9 cellular contexts compared by ENCODE assay signal in the genomic region with DNA sequence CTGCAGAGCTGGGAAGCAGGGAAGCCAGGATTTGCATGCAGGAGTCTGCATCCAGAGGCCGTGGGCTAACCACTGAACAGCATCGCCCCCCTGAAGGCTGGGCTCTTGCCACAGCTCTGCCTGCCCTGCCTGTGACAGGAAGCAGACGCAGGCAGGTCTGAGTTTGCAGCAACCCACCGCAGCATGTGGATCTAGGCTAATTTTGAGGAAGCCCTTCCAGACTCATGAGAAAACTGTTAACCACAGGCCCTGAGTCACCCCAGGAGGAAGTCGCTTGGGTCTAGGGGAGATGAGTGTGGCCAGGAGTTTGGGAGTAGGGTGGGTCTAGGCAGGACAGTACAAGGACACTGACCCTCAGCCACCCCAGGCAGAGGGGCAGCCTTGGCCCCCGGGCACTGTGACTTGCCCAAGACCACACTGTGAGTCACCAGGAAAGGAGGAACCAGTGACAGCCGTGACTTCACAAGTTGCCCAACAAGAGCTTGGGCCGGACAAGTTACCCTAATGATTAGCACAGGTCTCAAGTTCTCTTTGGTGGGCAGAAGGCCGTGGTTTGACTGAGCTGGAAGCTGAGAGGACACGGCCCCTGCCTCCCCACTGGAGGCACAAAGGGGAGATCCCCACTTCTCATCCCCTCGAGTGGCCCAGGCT. TPM values are rescaled to one million over a fixed set of nuclear protein-coding genes. Genes with fewer than 3 reads are reported as not detected.
A peak's percentile ranks its signal among the peaks of the same experiment; 100 is the strongest.
DNase-seq lines count a peak whose midpoint lies in the region; ATAC-seq and TF ChIP-seq lines count a peak whose summit lies in the region.
"Had no signal": no experiment of that assay in that cellular context is flagged by ENCODE, and none has a peak within 500 bp of the region (broad histone marks: within the 10 kb centered on the region; RNA-seq: fewer than 3 reads in every experiment).

No MANE protein-coding gene starts in this region.

- H3K4me3 ChIP-seq in PC-9 = peak overlapping the region; percentile 40; the same call in 1 of the 2 replicates
- H3K4me3 ChIP-seq in gastroesophageal sphincter = peak overlapping the region in 1 of 2 donors; percentile 44
- peak overlapping the region; percentile 51 for H3K4me3 ChIP-seq in rectal smooth muscle tissue (ENCODE audit: low read length)
- H3K4me3 ChIP-seq: SK-N-MC had no signal

- peaks cover 3% of the 10 kb centered on the region; the same call in 1 of the 2 replicates for H3K36me3 Mint-ChIP-seq in WTC11

- H3K27me3 ChIP-seq in PC-9 (ENCODE audit: insufficient read depth, low read depth) (no peaks in the 10 kb centered on the region), gastroesophageal sphincter (peaks cover 13% of the 10 kb centered on the region), rectal smooth muscle tissue (ENCODE audit: control insufficient read depth, insufficient read depth, low read length) (no peaks in the 10 kb centered on the region)

- peak overlapping the region; percentile 69 for H3K4me2 ChIP-seq in PC-9

- peaks cover 36% of the 10 kb centered on the region for H3F3A ChIP-seq in PC-9 (ENCODE audit: insufficient read depth, low read depth)

- BruUV-seq in PC-9 (replicated peaks; lab: Mats Ljungman, UMichigan) = no TSS peak

- CTCF ChIA-PET in PC-9 (lab: Charles Lee) (no interaction called here), WTC11 (lab: Charles Lee) (interaction anchor here (0.7 to 3.7 kb wide), 4 partner anchors 23 to 38 kb away, joined by 3 to 14 read pairs (median 4); partner anchors contain the start of gene MATN1)

- no peak overlapping the region for H3K9ac ChIP-seq in rectal smooth muscle tissue (ENCODE audit: low read length)

- no peaks in the 10 kb centered on the region for H4K20me1 ChIP-seq in PC-9 (ENCODE audit: insufficient read depth)

- H3K27ac ChIP-seq in PC-9 (peak overlapping the region; percentile 75), gastroesophageal sphincter (peak overlapping the region in 3 of 4 donors; percentile 58 to 75 (median 67)), rectal smooth muscle tissue (ENCODE audit: low read depth, low read length) (peak overlapping the region; percentile 54)
- H3K27ac ChIP-seq: SK-N-MC had no signal

- H3K9me3 ChIP-seq in PC-9 (ENCODE audit: insufficient read depth, low read depth) (no peaks in the 10 kb centered on the region), gastroesophageal sphincter (no peaks in the 10 kb centered on the region)

- DNase-seq in GM03348 (ENCODE audit: low spot score) (peak; percentile 90), PC-9 (peak; percentile 84 to 93), DMS53 (lab: John Stamatoyannopoulos, UW) (no peak), WTC11 (ENCODE audit: low spot score) (no peak), NCI-H187 (lab: John Stamatoyannopoulos, UW) (no peak)
- peak; percentile 51 for DNase-seq in activated T-helper 9 cell treated with anti-CD3 and anti-CD28 coated beads, Interleukin-2, amount 50 U/mL, for 16 hours (ENCODE audit: low read depth)

- peaks cover 65% of the 10 kb centered on the region for H3K4me1 ChIP-seq in PC-9 (replicated peaks; ENCODE audit: insufficient read depth)
- peaks cover 0 to 18% (median 0%) of the 10 kb centered on the region in 3 donors for H3K4me1 ChIP-seq in gastroesophageal sphincter
- H3K4me1 ChIP-seq in rectal smooth muscle tissue (ENCODE audit: control insufficient read depth, insufficient read depth, low read length) = no peaks in the 10 kb centered on the region

- H3K36me3 ChIP-seq in PC-9 (ENCODE audit: low read depth) = no peaks in the 10 kb centered on the region
- no peaks in the 10 kb centered on the region for H3K36me3 ChIP-seq in gastroesophageal sphincter
- H3K36me3 ChIP-seq in rectal smooth muscle tissue (ENCODE audit: control insufficient read depth, insufficient read depth, low read length) = no peaks in the 10 kb centered on the region

- H3K4me3 Mint-ChIP-seq in WTC11 = no peak overlapping the region

- no peak for TF ChIP-seq CTCF in PC-9 (conservative IDR thresholded peaks at IDR 0.05)
- no peak for TF ChIP-seq CTCF in gastroesophageal sphincter (IDR thresholded peaks at IDR 0.05)
- no peak for TF ChIP-seq CTCF in WTC11 (IDR thresholded peaks at IDR 0.05)

- TF ChIP-seq POLR2A in gastroesophageal sphincter (IDR thresholded peaks at IDR 0.05) = peak; percentile 48 to 53

- WGBS in gastroesophageal sphincter (ENCODE audit: low coverage in 1 of 2), 2 donors = 73% methylated on average over 2 of the region's 11 CpGs; no CpG with 5 or more reads in 1 of the 2 donors

- H3K9me3 Mint-ChIP-seq in WTC11 = peaks cover 9% of the 10 kb centered on the region; the same call in 1 of the 2 replicates

- POLR2A ChIA-PET in PC-9 (lab: Charles Lee; ENCODE audit: unreplicated experiment) = interaction anchor here (0.5 to 0.7 kb wide), 3 partner anchors 8 to 14 kb away, joined by 3 to 8 read pairs (median 4); no protein-coding TSS in a partner anchor
- POLR2A ChIA-PET in WTC11 (lab: Charles Lee) = no interaction called here

- no peak overlapping the region for H3K27ac Mint-ChIP-seq in WTC11

- H3K79me2 ChIP-seq in PC-9 (ENCODE audit: low read depth) = no peaks in the 10 kb centered on the region

- ATAC-seq in gastroesophageal sphincter (peak; percentile 79), WTC11 (no peak; the same call in 1 of the 2 replicates)

- TF ChIP-seq EP300 in gastroesophageal sphincter (IDR thresholded peaks at IDR 0.05) = no peak

- H3K27me3 Mint-ChIP-seq in WTC11 (ENCODE audit: low read depth) = no peaks in the 10 kb centered on the region

- intact Hi-C loops in PC-9 (cut with micrococcal nuclease; ENCODE audit: unreplicated experiment) = loop anchor here (2.0 kb wide), 1 partner anchor 38 kb away; no protein-coding TSS in a partner anchor

- H2AFZ ChIP-seq in PC-9 = peak overlapping the region; percentile 77

- peaks cover 27% of the 10 kb centered on the region for H3K4me1 Mint-ChIP-seq in WTC11

- H3K9me2 ChIP-seq in PC-9 (ENCODE audit: insufficient read depth) = no peaks in the 10 kb centered on the region

TF ChIP-seq in WTC11, 78 proteins besides CTCF, POLR2A, EP300 and RAD21 (continues in another document):
- TF ChIP-seq ZNF423 (CRISPR knock-in tag; IDR thresholded peaks at IDR 0.05) (no peak), TCF7 (CRISPR knock-in tag; IDR thresholded peaks at IDR 0.05; ENCODE audit: low read depth) (no peak), SP1 (CRISPR knock-in tag; conservative IDR thresholded peaks at IDR 0.05) (no peak), JUN (CRISPR knock-in tag; IDR thresholded peaks at IDR 0.05) (no peak)
- TF ChIP-seq, protein P1, sequence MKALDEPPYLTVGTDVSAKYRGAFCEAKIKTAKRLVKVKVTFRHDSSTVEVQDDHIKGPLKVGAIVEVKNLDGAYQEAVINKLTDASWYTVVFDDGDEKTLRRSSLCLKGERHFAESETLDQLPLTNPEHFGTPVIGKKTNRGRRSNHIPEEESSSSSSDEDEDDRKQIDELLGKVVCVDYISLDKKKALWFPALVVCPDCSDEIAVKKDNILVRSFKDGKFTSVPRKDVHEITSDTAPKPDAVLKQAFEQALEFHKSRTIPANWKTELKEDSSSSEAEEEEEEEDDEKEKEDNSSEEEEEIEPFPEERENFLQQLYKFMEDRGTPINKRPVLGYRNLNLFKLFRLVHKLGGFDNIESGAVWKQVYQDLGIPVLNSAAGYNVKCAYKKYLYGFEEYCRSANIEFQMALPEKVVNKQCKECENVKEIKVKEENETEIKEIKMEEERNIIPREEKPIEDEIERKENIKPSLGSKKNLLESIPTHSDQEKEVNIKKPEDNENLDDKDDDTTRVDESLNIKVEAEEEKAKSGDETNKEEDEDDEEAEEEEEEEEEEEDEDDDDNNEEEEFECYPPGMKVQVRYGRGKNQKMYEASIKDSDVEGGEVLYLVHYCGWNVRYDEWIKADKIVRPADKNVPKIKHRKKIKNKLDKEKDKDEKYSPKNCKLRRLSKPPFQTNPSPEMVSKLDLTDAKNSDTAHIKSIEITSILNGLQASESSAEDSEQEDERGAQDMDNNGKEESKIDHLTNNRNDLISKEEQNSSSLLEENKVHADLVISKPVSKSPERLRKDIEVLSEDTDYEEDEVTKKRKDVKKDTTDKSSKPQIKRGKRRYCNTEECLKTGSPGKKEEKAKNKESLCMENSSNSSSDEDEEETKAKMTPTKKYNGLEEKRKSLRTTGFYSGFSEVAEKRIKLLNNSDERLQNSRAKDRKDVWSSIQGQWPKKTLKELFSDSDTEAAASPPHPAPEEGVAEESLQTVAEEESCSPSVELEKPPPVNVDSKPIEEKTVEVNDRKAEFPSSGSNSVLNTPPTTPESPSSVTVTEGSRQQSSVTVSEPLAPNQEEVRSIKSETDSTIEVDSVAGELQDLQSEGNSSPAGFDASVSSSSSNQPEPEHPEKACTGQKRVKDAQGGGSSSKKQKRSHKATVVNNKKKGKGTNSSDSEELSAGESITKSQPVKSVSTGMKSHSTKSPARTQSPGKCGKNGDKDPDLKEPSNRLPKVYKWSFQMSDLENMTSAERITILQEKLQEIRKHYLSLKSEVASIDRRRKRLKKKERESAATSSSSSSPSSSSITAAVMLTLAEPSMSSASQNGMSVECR (CRISPR knock-in tag; IDR thresholded peaks at IDR 0.05; ENCODE audit: borderline replicate concordance) = no peak
- TF ChIP-seq, protein P2, sequence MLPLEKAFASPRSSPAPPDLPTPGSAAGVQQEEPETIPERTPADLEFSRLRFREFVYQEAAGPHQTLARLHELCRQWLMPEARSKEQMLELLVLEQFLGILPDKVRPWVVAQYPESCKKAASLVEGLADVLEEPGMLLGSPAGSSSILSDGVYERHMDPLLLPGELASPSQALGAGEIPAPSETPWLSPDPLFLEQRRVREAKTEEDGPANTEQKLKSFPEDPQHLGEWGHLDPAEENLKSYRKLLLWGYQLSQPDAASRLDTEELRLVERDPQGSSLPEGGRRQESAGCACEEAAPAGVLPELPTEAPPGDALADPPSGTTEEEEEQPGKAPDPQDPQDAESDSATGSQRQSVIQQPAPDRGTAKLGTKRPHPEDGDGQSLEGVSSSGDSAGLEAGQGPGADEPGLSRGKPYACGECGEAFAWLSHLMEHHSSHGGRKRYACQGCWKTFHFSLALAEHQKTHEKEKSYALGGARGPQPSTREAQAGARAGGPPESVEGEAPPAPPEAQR (CRISPR knock-in tag; IDR thresholded peaks at IDR 0.05) = no peak
- TF ChIP-seq, protein P3, sequence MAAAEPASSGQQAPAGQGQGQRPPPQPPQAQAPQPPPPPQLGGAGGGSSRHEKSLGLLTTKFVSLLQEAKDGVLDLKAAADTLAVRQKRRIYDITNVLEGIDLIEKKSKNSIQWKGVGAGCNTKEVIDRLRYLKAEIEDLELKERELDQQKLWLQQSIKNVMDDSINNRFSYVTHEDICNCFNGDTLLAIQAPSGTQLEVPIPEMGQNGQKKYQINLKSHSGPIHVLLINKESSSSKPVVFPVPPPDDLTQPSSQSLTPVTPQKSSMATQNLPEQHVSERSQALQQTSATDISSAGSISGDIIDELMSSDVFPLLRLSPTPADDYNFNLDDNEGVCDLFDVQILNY (CRISPR knock-in tag; IDR thresholded peaks at IDR 0.05) = no peak

RNA-seq across cellular contexts. Expression of gene LAPTM5, which starts 0.9 kb away (rescaled TPM):
- 4.0 and 5.0 TPM in 2 replicates for total RNA-seq in PC-9 (2021)
- total RNA-seq in gastroesophageal sphincter = 10 to 100 TPM in 3 of 4 donors, 1 to 10 TPM in 1; 8.9 to 75.4 (median 40.4) TPM
- total RNA-seq in WTC11 (2021) = 1.3 to 1.5 TPM (median 1.3 TPM) in 3 replicates

RNA-seq across cellular contexts. Expression of gene MATN1, which starts 33.3 kb away (rescaled TPM):
- total RNA-seq in PC-9 (2021) = 0.37 and 0.50 TPM in 2 replicates
- not detected for total RNA-seq in gastroesophageal sphincter
- 0.16 to 0.25 TPM (median 0.24 TPM) in 3 replicates for total RNA-seq in WTC11 (2021)

Comparison
In these comparisons a context has a peak if more than half of its experiments do, and no peak if none do; other contexts are left out.
1. DNase-seq: peak in GM03348 (single experiment), PC-9 (2 of 2) and activated T-helper 9 cell treated with anti-CD3 and anti-CD28 coated beads, Interleukin-2, amount 50 U/mL, for 16 hours (single experiment); none in DMS53 (single experiment), WTC11 (single experiment) and NCI-H187 (0 of 2).
2. Peak in every context shown above with its lines, with median percentiles within 50 percentile points of each other: H3K27ac ChIP-seq.